12 cellular contexts compared by ENCODE assay signal in the genomic region with DNA sequence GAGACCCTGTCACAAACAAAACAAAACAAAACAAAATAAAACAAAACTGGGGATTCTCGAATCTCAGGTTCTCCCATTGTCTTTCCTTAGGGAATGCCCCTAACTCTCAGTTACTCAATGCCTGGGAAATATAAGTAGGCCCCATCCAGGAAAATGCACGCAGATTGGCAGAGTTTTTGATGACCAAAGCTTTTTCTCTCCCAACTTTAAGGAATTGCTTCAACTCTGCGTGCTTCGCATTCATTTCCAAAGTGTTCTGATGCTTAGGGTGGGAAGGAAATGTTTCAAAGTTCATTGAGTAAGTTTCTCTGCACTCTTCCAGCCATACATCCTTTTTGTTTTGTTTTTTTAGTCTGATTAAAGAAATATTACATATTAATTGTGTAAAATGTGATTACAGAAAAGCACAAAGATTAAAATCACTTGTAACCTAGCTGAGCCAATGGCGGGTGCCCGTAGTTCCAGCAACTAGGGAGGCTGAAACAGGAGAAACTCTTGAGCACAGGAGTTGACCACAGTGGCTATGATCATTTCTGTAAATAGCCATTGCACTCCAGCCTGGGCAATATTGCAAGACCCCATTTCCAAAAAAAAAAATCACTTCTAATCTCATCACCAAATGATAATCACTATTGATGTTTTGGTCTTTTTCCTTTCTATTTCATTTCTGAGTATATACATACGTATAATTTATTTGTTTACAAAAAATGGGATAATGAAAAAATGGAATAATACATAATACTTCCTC. TPM values are rescaled to one million over a fixed set of nuclear protein-coding genes. Genes with fewer than 3 reads are reported as not detected.
DNase-seq lines count a peak whose midpoint lies in the region; ATAC-seq and TF ChIP-seq lines count a peak whose summit lies in the region.
"Had no signal": no experiment of that assay in that cellular context is flagged by ENCODE, and none has a peak within 500 bp of the region (broad histone marks: within the 10 kb centered on the region; RNA-seq: fewer than 3 reads in every experiment).

No MANE protein-coding gene starts in this region.

- no peak overlapping the region for H3K4me3 ChIP-seq in HEK293 (ENCODE audit: low read depth, low read length)
- H3K4me3 ChIP-seq in adipocyte (ENCODE audit: low read length): no peak overlapping the region
- no peak overlapping the region for H3K4me3 ChIP-seq in fibroblast of the aortic adventitia (ENCODE audit: low read depth, low read length)
- H3K4me3 ChIP-seq in upper lobe of right lung: no peak overlapping the region
- H3K4me3 ChIP-seq: BLaER1 treated with 17β-estradiol and CSF1 and Interleukin-3, amounts not matched to agents 10 nM and 100 nM had no signal

- POLR2A ChIA-PET in HEK293 (lab: Yijun Ruan, JAX) (no interaction called here), RWPE1 (lab: Yijun Ruan, JAX; ENCODE audit: low non-redundant PET) (no interaction called here)

- TF ChIP-seq CTCF in HEK293 (tag by site-specific recombination; IDR thresholded peaks at IDR 0.05): no peak
- TF ChIP-seq CTCF in fibroblast of the aortic adventitia (IDR thresholded peaks at IDR 0.05; ENCODE audit: insufficient read depth, low read length): no peak
- no peak for TF ChIP-seq CTCF in upper lobe of right lung (IDR thresholded peaks at IDR 0.05)
- TF ChIP-seq CTCF in RWPE1 (conservative IDR thresholded peaks at IDR 0.05; ENCODE audit: low read depth): no peak

- H3K9me3 ChIP-seq in HEK293 (ENCODE audit: control insufficient read depth, insufficient read depth, low read depth, low read length): no peaks in the 10 kb centered on the region
- H3K9me3 ChIP-seq in adipocyte (ENCODE audit: control insufficient read depth, low read length): no peaks in the 10 kb centered on the region
- H3K9me3 ChIP-seq in upper lobe of right lung: no peaks in the 10 kb centered on the region

- H3K9ac ChIP-seq in adipocyte (ENCODE audit: low read length): peak overlapping the region; percentile 68
- H3K9ac ChIP-seq: BLaER1 treated with 17β-estradiol and CSF1 and Interleukin-3, amounts not matched to agents 10 nM and 100 nM had no signal

- intact Hi-C loops in upper lobe of right lung (cut with DNase I): no loop called here

- H3K27ac ChIP-seq in HEK293 (ENCODE audit: extremely low read depth, low read depth, low read length) (no peak overlapping the region), upper lobe of right lung (peak overlapping the region; percentile 32), RWPE1 (no peak overlapping the region)
- H3K27ac ChIP-seq: BLaER1 treated with 17β-estradiol and CSF1 and Interleukin-3, amounts not matched to agents 10 nM and 100 nM had no signal

- H3K27me3 ChIP-seq in adipocyte (replicated peaks; ENCODE audit: control insufficient read depth, insufficient read depth, low read length) (no peaks in the 10 kb centered on the region), upper lobe of right lung (no peaks in the 10 kb centered on the region)
- H3K27me3 ChIP-seq: BLaER1 treated with 17β-estradiol and CSF1 and Interleukin-3, amounts not matched to agents 10 nM and 100 nM had no signal

- no peaks in the 10 kb centered on the region for H3K36me3 ChIP-seq in HEK293 (ENCODE audit: control insufficient read depth in 2 of 2, insufficient read depth in 1 of 2, low read length in 2 of 2)
- no peaks in the 10 kb centered on the region for H3K36me3 ChIP-seq in adipocyte (ENCODE audit: control insufficient read depth, insufficient read depth, low read length, severe bottlenecking)
- H3K36me3 ChIP-seq in upper lobe of right lung: no peaks in the 10 kb centered on the region
- H3K36me3 ChIP-seq: BLaER1 treated with 17β-estradiol and CSF1 and Interleukin-3, amounts not matched to agents 10 nM and 100 nM had no signal

- CTCF ChIA-PET in HEK293 (lab: Yijun Ruan, JAX) (interaction anchor here (0.7 to 2.0 kb wide), 6 partner anchors 14 to 151 kb away, joined by 3 to 11 read pairs (median 5); a partner anchor contains a TSS), RWPE1 (lab: Yijun Ruan, JAX) (no interaction called here)

- H3K4me1 ChIP-seq in HEK293 (ENCODE audit: control insufficient read depth, insufficient read depth, low read length) (no peaks in the 10 kb centered on the region), adipocyte (ENCODE audit: control insufficient read depth, insufficient read depth, low read length) (peaks cover 27% of the 10 kb centered on the region), upper lobe of right lung (peaks cover 7% of the 10 kb centered on the region)
- H3K4me1 ChIP-seq: BLaER1 treated with 17β-estradiol and CSF1 and Interleukin-3, amounts not matched to agents 10 nM and 100 nM had no signal

- no peak for DNase-seq in adipocyte (ENCODE audit: low read depth)
- peak; percentile 78 for DNase-seq in fibroblast of the aortic adventitia (ENCODE audit: low read depth)
- DNase-seq in upper lobe of right lung: no peak
- no peak for DNase-seq in HK-2 (ENCODE audit: unreplicated experiment)
- no peak for DNase-seq in RWPE1 (ENCODE audit: low spot score)
- DNase-seq: ACHN; CD4-positive, CD25-positive, alpha-beta regulatory T cell; DMS53 had no signal

- ATAC-seq in upper lobe of right lung (no peak), GM21526 (IDR thresholded peaks at IDR 0.05; ENCODE audit: low FRiP score, unreplicated experiment) (no peak)
- ATAC-seq: HCT116 had no signal

TF ChIP-seq in HEK293, 187 proteins besides CTCF, POLR2A, EP300 and RAD21:
- peak; percentile 79 for TF ChIP-seq ZNF121 (tag by site-specific recombination; IDR thresholded peaks at IDR 0.05)
- TF ChIP-seq ZNF521 (tag by site-specific recombination; IDR thresholded peaks at IDR 0.05): no peak
- TF ChIP-seq KLF16 (tag by site-specific recombination; IDR thresholded peaks at IDR 0.05): no peak
- no peak for TF ChIP-seq ZEB2 (tag by site-specific recombination; IDR thresholded peaks at IDR 0.05)
- TF ChIP-seq, protein P1, sequence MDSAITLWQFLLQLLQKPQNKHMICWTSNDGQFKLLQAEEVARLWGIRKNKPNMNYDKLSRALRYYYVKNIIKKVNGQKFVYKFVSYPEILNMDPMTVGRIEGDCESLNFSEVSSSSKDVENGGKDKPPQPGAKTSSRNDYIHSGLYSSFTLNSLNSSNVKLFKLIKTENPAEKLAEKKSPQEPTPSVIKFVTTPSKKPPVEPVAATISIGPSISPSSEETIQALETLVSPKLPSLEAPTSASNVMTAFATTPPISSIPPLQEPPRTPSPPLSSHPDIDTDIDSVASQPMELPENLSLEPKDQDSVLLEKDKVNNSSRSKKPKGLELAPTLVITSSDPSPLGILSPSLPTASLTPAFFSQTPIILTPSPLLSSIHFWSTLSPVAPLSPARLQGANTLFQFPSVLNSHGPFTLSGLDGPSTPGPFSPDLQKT (IDR thresholded peaks at IDR 0.05; ENCODE audit: borderline replicate concordance, low read depth, low read length): no peak
- TF ChIP-seq ZNF555 (tag by site-specific recombination; conservative IDR thresholded peaks at IDR 0.05): no peak

RNA-seq across cellular contexts. Expression of a gene that starts 18.4 kb away (rescaled TPM):
- total RNA-seq in fibroblast of the aortic adventitia (ENCODE audit: low replicate concordance) (55.3 and 126 TPM in 2 replicates), upper lobe of right lung (43.7 TPM)

RNA-seq across cellular contexts. Expression of a gene that starts 28.5 kb away (rescaled TPM):
- total RNA-seq in fibroblast of the aortic adventitia (ENCODE audit: low replicate concordance) (935 and 1,772 TPM in 2 replicates), upper lobe of right lung (711 TPM)
